In the genomic region with DNA sequence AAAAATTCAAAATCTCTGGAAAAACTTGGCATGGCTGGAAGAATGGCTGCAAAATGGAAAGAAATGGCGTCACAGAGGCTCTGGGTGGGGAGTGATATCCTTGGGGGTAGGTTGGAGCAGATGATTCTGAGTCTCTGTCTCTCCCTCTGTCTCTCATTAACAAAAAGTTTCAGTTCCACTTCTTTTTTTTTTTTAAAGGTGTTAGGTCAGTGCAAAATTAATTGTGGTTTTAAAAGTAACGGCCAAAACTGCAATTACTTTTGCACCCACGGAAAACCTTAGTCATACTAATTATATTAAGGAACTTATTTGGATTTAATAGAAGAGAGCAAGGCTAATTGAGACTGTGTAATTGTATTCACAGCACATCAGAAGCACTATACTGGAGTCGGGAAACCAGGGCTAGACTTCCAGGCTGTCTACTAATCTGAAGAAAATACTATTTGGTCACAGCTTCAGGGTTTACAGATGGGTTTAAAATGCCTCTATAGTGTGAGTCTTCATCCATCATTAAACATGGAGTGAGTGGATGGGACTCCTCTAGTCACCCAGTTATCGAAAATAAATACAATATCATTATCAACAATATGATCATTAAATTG, we compare ENCODE assay signal across 1 cellular context.
TF ChIP-seq lines count a peak whose summit lies in the region.

No MANE protein-coding gene starts in this region.

TF ChIP-seq in SK-N-SH, 30 proteins besides CTCF, POLR2A, EP300 and RAD21 (continued from another document):
- TF ChIP-seq TEAD4 (IDR thresholded peaks at IDR 0.05; ENCODE audit: borderline replicate concordance, insufficient read depth), result no peak
- TF ChIP-seq TAF1 (IDR thresholded peaks at IDR 0.05; ENCODE audit: borderline replicate concordance, low read depth, low read length), result no peak
